In the genomic region with DNA sequence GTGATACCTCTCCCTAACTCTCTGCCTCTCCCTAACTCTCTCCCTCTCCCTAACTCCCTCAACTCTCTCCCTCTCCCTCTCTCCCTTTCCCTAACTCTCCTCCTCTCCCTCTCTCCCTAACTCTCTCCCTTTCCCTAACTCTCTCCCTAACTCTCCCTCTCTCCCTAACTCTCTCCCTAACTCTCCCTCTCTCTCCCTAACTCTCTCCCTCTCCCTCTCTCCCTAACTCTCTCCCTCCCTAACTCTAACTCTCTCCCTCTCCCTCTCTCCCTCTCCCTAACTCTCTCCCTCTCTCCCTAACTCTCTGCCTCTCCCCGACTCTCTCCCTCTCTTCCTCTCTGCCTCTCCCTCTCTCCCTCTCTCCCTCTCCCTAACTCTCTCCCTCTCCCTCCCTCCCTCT, we compare ENCODE assay signal across 14 cellular contexts. TPM values are rescaled to one million over a fixed set of nuclear protein-coding genes. Genes with fewer than 3 reads are reported as not detected.
DNase-seq lines count a peak whose midpoint lies in the region; ATAC-seq, FAIRE-seq and TF ChIP-seq lines count a peak whose summit lies in the region.
"Had no signal": no experiment of that assay in that cellular context is flagged by ENCODE, and none has a peak within 500 bp of the region (broad histone marks: within the 10 kb centered on the region; RNA-seq: fewer than 3 reads in every experiment).

No MANE protein-coding gene starts in this region.

- H3K4me2 ChIP-seq in H1 (ENCODE audit: insufficient read depth in 1 of 2, low read depth in 2 of 2, low read length in 2 of 2) (no peak overlapping the region), hepatocyte (no peak overlapping the region)

- H4K91ac ChIP-seq in H1 (replicated peaks; ENCODE audit: insufficient read length, low read length) = no peak overlapping the region

- H3K23ac ChIP-seq in H1 (ENCODE audit: insufficient read length) = no peak overlapping the region

- no peak for TF ChIP-seq RAD21 in H1 (IDR thresholded peaks at IDR 0.05 in 1 of 2, conservative IDR thresholded peaks at IDR 0.05 in 1 of 2; ENCODE audit: low read depth in 2 of 2, low read length in 2 of 2)

- no peak for TF ChIP-seq EP300 in H1 (IDR thresholded peaks at IDR 0.05; ENCODE audit: borderline replicate concordance in 1 of 2, low read depth in 2 of 2, low read length in 2 of 2)

- no peaks in the 10 kb centered on the region for H3K79me1 ChIP-seq in H1 (ENCODE audit: low read depth, low read length)

- no peak overlapping the region for H2BK20ac ChIP-seq in H1 (ENCODE audit: low read length)

- H3K4ac ChIP-seq in H1 (replicated peaks; ENCODE audit: insufficient read length, low read depth, low read length) = no peak overlapping the region

- peaks cover 34 to 69% (median 62%) of the 10 kb centered on the region in 4 experiments for H3K27me3 ChIP-seq in H1 (replicated peaks in 1 of 4; ENCODE audit: control insufficient read depth in 3 of 4, extremely low read depth in 1 of 4, insufficient read depth in 3 of 4, low read length in 3 of 4)
- H3K27me3 ChIP-seq in hepatocyte = peaks cover 22% of the 10 kb centered on the region

- 60 to 100% methylated on average over 1 of the region's 1 CpG for WGBS in H1 (ENCODE audit: extremely low coverage in 1 of 2, insufficient coverage in 1 of 2, insufficient read length in 1 of 2, insufficient replicate concordance in 2 of 2, low coverage in 1 of 2, low lambda C conversion rate in 2 of 2, missing lambda C conversion rate in 1 of 2), 2 experiments
- 75% methylated on average over 1 of the region's 1 CpG for WGBS in hepatocyte (ENCODE audit: low lambda C conversion rate, missing lambda C conversion rate)

- H2BK5ac ChIP-seq in H1 (ENCODE audit: low read depth, low read length) = no peak overlapping the region

- no peak overlapping the region for H3K4me3 ChIP-seq in HEK293 (ENCODE audit: low read depth, low read length)
- H3K4me3 ChIP-seq in H1 (ENCODE audit: extremely low read depth in 1 of 4, insufficient read depth in 2 of 4, low read depth in 3 of 4, low read length in 4 of 4) = no peak overlapping the region
- H3K4me3 ChIP-seq in hepatocyte = no peak overlapping the region

- TF ChIP-seq CTCF in HEK293 (tag by site-specific recombination; IDR thresholded peaks at IDR 0.05) = no peak
- TF ChIP-seq CTCF in H1 (IDR thresholded peaks at IDR 0.05; ENCODE audit: control extremely low read depth in 1 of 3, insufficient read depth in 1 of 3, low read depth in 1 of 3, low read length in 3 of 3) = no peak
- TF ChIP-seq CTCF in neural crest cell (conservative IDR thresholded peaks at IDR 0.05) = no peak
- no peak for TF ChIP-seq CTCF in hepatocyte (IDR thresholded peaks at IDR 0.05; ENCODE audit: poor library complexity)

- no peak overlapping the region for H3K18ac ChIP-seq in H1 (ENCODE audit: extremely low read depth, low read length)

- no peaks in the 10 kb centered on the region for H3K9me3 Mint-ChIP-seq in neural crest cell

- H3K9me3 ChIP-seq in HEK293 (ENCODE audit: control insufficient read depth, insufficient read depth, low read depth, low read length) (no peaks in the 10 kb centered on the region), H1 (ENCODE audit: insufficient read depth in 2 of 2, low read depth in 1 of 2, low read length in 1 of 2) (peaks cover 4 to 6% of the 10 kb centered on the region in 2 experiments; a peak in 2 of 4 replicates), hepatocyte (ENCODE audit: low read depth) (no peaks in the 10 kb centered on the region)

- DNase-seq in H1 (ENCODE audit: low read depth in 1 of 2, low spot score in 2 of 2) = no peak
- DNase-seq in neural crest cell (ENCODE audit: low read depth, low spot score) = no peak
- DNase-seq in stimulated activated CD4-positive, alpha-beta T cell treated with anti-CD3 and anti-CD28 coated beads, Interleukin-4, amount 100 ng/mL, for 4 hours = no peak
- no peak for DNase-seq in occipital lobe (lab: John Stamatoyannopoulos, UW)
- DNase-seq in hepatocyte (ENCODE audit: low spot score) = no peak
- DNase-seq: Caco-2; CD8-positive, alpha-beta memory T cell; GF-D8 had no signal

- no peaks in the 10 kb centered on the region for H3K79me2 ChIP-seq in H1 (ENCODE audit: control insufficient read depth in 1 of 2, insufficient read depth in 2 of 2, low read length in 2 of 2)
- H3K79me2 ChIP-seq in hepatocyte = no peaks in the 10 kb centered on the region

- no peak for TF ChIP-seq POLR2A in H1 (IDR thresholded peaks at IDR 0.05; ENCODE audit: control extremely low read depth in 1 of 2, low read depth in 2 of 2, low read length in 2 of 2)

- no peak overlapping the region for H4K5ac ChIP-seq in H1 (ENCODE audit: insufficient read length, low read depth, low read length)

- H3K4me1 Mint-ChIP-seq in neural crest cell = no peaks in the 10 kb centered on the region

- no peak overlapping the region for H2BK15ac ChIP-seq in H1 (ENCODE audit: low read length)

- ATAC-seq in HG02623 (IDR thresholded peaks at IDR 0.05; ENCODE audit: unreplicated experiment) = no peak
- ATAC-seq: HCT116 had no signal

- H4K20me1 ChIP-seq in H1 (replicated peaks in 1 of 2; ENCODE audit: control insufficient read depth in 1 of 2, insufficient read depth in 2 of 2, low read length in 2 of 2) (peaks cover 6 to 7% of the 10 kb centered on the region in 2 experiments), hepatocyte (ENCODE audit: insufficient read depth, poor library complexity, severe bottlenecking) (no peaks in the 10 kb centered on the region)

- H3K4me3 Mint-ChIP-seq in neural crest cell = peak overlapping the region; percentile 83

- H2BK120ac ChIP-seq in H1 (replicated peaks; ENCODE audit: low read depth, low read length) = no peak overlapping the region

- H3K36me3 ChIP-seq in HEK293 (ENCODE audit: control insufficient read depth in 2 of 2, insufficient read depth in 1 of 2, low read length in 2 of 2) (no peaks in the 10 kb centered on the region), H1 (ENCODE audit: control insufficient read depth in 2 of 4, insufficient read depth in 4 of 4, low read length in 3 of 4) (no peaks in the 10 kb centered on the region), hepatocyte (replicated peaks; ENCODE audit: insufficient read depth, low read depth) (no peaks in the 10 kb centered on the region)

- H3K9ac ChIP-seq in H1 (replicated peaks in 1 of 4; ENCODE audit: extremely low read depth in 1 of 4, low read depth in 3 of 4, low read length in 3 of 4) = no peak overlapping the region

- no peak overlapping the region for H2BK12ac ChIP-seq in H1 (ENCODE audit: low read depth, low read length)

- CTCF ChIA-PET in HEK293 (lab: Yijun Ruan, JAX) (no interaction called here), H1 (lab: Charles Lee; ENCODE audit: partially characterized antibody) (interaction anchor here (1.0 kb wide), 1 partner anchor 18 kb away, joined by 3 read pairs; no protein-coding TSS in a partner anchor)

- H4K8ac ChIP-seq in H1 (ENCODE audit: extremely low read depth, insufficient read depth, low read length) = no peak overlapping the region

- H2AFZ ChIP-seq in H1 (ENCODE audit: low read length) (no peak overlapping the region), hepatocyte (no peak overlapping the region)

- H3K14ac ChIP-seq in H1 (ENCODE audit: insufficient read length) = no peak overlapping the region

- no peak overlapping the region for H2AK5ac ChIP-seq in H1 (ENCODE audit: low read depth, low read length)

- H3K36me3 Mint-ChIP-seq in neural crest cell (ENCODE audit: low read depth) = no peaks in the 10 kb centered on the region
- H3K36me3 Mint-ChIP-seq: CD8-positive, alpha-beta memory T cell; IgD-negative memory B cell had no signal

- no peaks in the 10 kb centered on the region for H3K9me2 ChIP-seq in hepatocyte (replicated peaks; ENCODE audit: insufficient read depth)

- POLR2A ChIA-PET in HEK293 (lab: Yijun Ruan, JAX) (no interaction called here), H1 (lab: Charles Lee; ENCODE audit: partially characterized antibody) (interaction anchor here (0.9 kb wide), 1 partner anchor 23 kb away, joined by 3 read pairs; no protein-coding TSS in a partner anchor)

- FAIRE-seq in H1 (lab: Jason Lieb, UNC) = no peak
- FAIRE-seq: GM19239, H54 had no signal

- no peak overlapping the region for H3K56ac ChIP-seq in H1 (replicated peaks; ENCODE audit: insufficient read length, low read depth, low read length)

- H3K4me1 ChIP-seq in HEK293 (ENCODE audit: control insufficient read depth, insufficient read depth, low read length) = no peaks in the 10 kb centered on the region
- H3K4me1 ChIP-seq in H1 (replicated peaks in 1 of 4; ENCODE audit: control insufficient read depth in 3 of 4, insufficient read depth in 4 of 4, low read length in 3 of 4) = peaks cover 0 to 8% (median 5%) of the 10 kb centered on the region in 4 experiments; a peak in 5 of 7 replicates
- peaks cover 12% of the 10 kb centered on the region for H3K4me1 ChIP-seq in hepatocyte (ENCODE audit: insufficient read depth)

- peaks cover 14% of the 10 kb centered on the region; the same call in 1 of the 2 replicates for H3K23me2 ChIP-seq in H1 (ENCODE audit: low read depth, low read length)

- peaks cover 56% of the 10 kb centered on the region for H3K27me3 Mint-ChIP-seq in neural crest cell (ENCODE audit: low read depth)

- H3K27ac ChIP-seq in HEK293 (ENCODE audit: extremely low read depth, low read depth, low read length) (no peak overlapping the region), H1 (ENCODE audit: low read depth, low read length) (no peak overlapping the region), hepatocyte (no peak overlapping the region)

- no peak overlapping the region for H3K27ac Mint-ChIP-seq in neural crest cell (ENCODE audit: unreplicated experiment)

TF ChIP-seq in HEK293, 187 proteins besides CTCF, POLR2A, EP300 and RAD21 (continues in another document):
- TF ChIP-seq PRDM1 (tag by site-specific recombination; IDR thresholded peaks at IDR 0.05) = peak; percentile 100
- no peak for TF ChIP-seq SP2 (tag by site-specific recombination; IDR thresholded peaks at IDR 0.05)
- no peak for TF ChIP-seq ZNF530 (tag by site-specific recombination; IDR thresholded peaks at IDR 0.05; ENCODE audit: low read depth)

TF ChIP-seq in H1, 55 proteins besides CTCF, POLR2A, EP300 and RAD21 (continues in another document):
- TF ChIP-seq ZNF274 (IDR thresholded peaks at IDR 0.05; ENCODE audit: borderline replicate concordance, extremely low read depth, low read length) (peak; percentile 49; the same call in 1 of the 2 replicates), POLR2AphosphoS5 (IDR thresholded peaks at IDR 0.05; ENCODE audit: low read depth, low read length) (peak; percentile 78)

RNA-seq across cellular contexts. Expression of gene PTPRN2, which starts 2.0 kb away (rescaled TPM):
- total RNA-seq in H1 (2021; fragmentation: NEBNext Ultra II Directional; extraction: Animal tissue kit (Norgen Biotek cat#: 25700)) = 3.6 and 4.5 TPM in 2 replicates
- 2.6 and 4.9 TPM in 2 replicates for polyA plus RNA-seq in H1 (2011; rRNA removed)
- 3.7 TPM for polyA plus RNA-seq in H1 (2011; cell fraction: cytosol; rRNA removed)
- 5.5 TPM for polyA plus RNA-seq in H1 (2011; cell fraction: nucleus; rRNA removed)
- 1.3 to 2.3 TPM (median 1.8 TPM) in 4 replicates for polyA plus RNA-seq in H1 (2012, experiment 1 of 2)
- polyA plus RNA-seq in H1 (2012, experiment 2 of 2) = 1.4 TPM
- polyA plus RNA-seq in H1 (2013, experiment 1 of 2) = 1.4 TPM
- 1.5 TPM for polyA plus RNA-seq in H1 (2013, experiment 2 of 2)
- polyA minus RNA-seq in H1 (2011; rRNA and poly(A)+ RNA removed) = 3.4 and 3.5 TPM in 2 replicates
- 4.8 TPM for polyA minus RNA-seq in H1 (2011; cell fraction: cytosol; rRNA and poly(A)+ RNA removed)
- polyA minus RNA-seq in H1 (2011; cell fraction: nucleus; rRNA and poly(A)+ RNA removed) = 7.4 TPM
- total RNA-seq in neural crest cell = 30.9 and 32.2 TPM in 2 replicates
- total RNA-seq in occipital lobe = 62.2 TPM
- 1.8 and 2.1 TPM in 2 replicates for total RNA-seq in hepatocyte
- 2.0 and 3.3 TPM in 2 replicates for polyA plus RNA-seq in hepatocyte

Comparison
In these comparisons a context has a peak if more than half of its experiments do, and no peak if none do; other contexts are left out.
1. Of the 6 proteins assayed by ChIP-seq in both HEK293 and H1: peak only in HEK293: none; only in H1: ZNF274; in both: none; in neither: 5.